Comparison of ENCODE assay signal across 39 cellular contexts in the genomic region with DNA sequence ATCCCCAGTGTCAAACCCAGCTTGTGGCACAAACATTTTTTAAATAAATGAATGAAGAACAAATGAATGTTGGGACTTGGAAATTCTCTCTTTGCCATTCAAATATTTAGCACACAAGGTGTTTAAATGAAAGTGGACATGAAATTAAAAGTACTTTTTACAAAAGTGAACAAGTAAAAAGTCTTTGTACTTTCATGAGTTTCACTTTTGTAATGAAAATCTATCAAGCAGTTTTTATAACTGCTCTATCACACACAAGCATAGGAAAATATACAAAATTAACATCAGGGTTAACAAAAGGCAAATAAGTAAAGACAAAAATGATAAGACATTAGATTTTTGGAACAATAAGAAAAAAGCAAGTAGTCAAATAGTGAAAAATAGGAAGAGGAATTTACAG.
"Had no signal": no experiment of that assay in that cellular context is flagged by ENCODE, and none has a peak within 500 bp of the region (broad histone marks: within the 10 kb centered on the region; RNA-seq: fewer than 3 reads in every experiment).

No MANE protein-coding gene starts in this region.

- H3K9me3 Mint-ChIP-seq: activated naive CD4-positive, alpha-beta T cell treated with anti-CD3 and anti-CD28 coated beads for 36 hours; activated naive CD4-positive, alpha-beta T cell treated with anti-CD3 and anti-CD28 coated beads, Interleukin-2, amount 10 ng/mL, durations not matched to agents 7 days and 5 days; activated naive CD4-positive, alpha-beta T cell treated with anti-CD3 and anti-CD28 coated beads, Interleukin-2, amount 50 U/mL, for 24 hours; activated naive CD4-positive, alpha-beta T cell treated with anti-CD3 and anti-CD28 coated beads, Interleukin-2, amount 50 U/mL, for 72 hours; activated naive CD8-positive, alpha-beta T cell treated with anti-CD3 and anti-CD28 coated beads for 36 hours; activated naive CD8-positive, alpha-beta T cell treated with anti-CD3 and anti-CD28 coated beads, Interleukin-2, amount 10 ng/mL, durations not matched to agents 7 days and 5 days; activated naive CD8-positive, alpha-beta T cell treated with anti-CD3 and anti-CD28 coated beads, Interleukin-2, amount 50 U/mL, for 24 hours; activated T-cell treated with anti-CD3 and anti-CD28 coated beads, Interleukin-2, amount 50 U/mL, for 24 hours; activated T-cell treated with anti-CD3 and anti-CD28 coated beads, Interleukin-2, amount 50 U/mL, for 4 hours; activated T-helper 1 cell treated with anti-CD3 and anti-CD28 coated beads, Interleukin-12 subunit alpha, Interleukin-12 subunit beta, Interleukin-2, Interleukin-4 antibody, amounts not matched to agents 30 ng/mL and 10 ng/mL and 1 ng/mL, durations not matched to agents 14 hours and 24 hours and 36 hours; activated T-helper 17 cell treated with anti-CD3 and anti-CD28 coated beads, Interleukin-2, amount 50 U/mL, for 72 hours; activated T-helper 2 cell treated with anti-CD3 and anti-CD28 coated beads, Interferon-gamma antibody, Interleukin-2, Interleukin-4, amounts not matched to agents 10 μg/mL and 5 μg/mL and 100 μg/mL, durations not matched to agents 14 hours and 24 hours and 36 hours; brain; central memory CD8-positive, alpha-beta T cell had no signal

- H3K27ac Mint-ChIP-seq: activated naive CD4-positive, alpha-beta T cell treated with anti-CD3 and anti-CD28 coated beads for 36 hours; activated naive CD4-positive, alpha-beta T cell treated with anti-CD3 and anti-CD28 coated beads, Interleukin-2, amount 10 ng/mL, durations not matched to agents 7 days and 5 days; activated naive CD4-positive, alpha-beta T cell treated with anti-CD3 and anti-CD28 coated beads, Interleukin-2, amount 50 U/mL, for 24 hours; activated naive CD4-positive, alpha-beta T cell treated with anti-CD3 and anti-CD28 coated beads, Interleukin-2, amount 50 U/mL, for 72 hours; activated naive CD8-positive, alpha-beta T cell; activated naive CD8-positive, alpha-beta T cell treated with anti-CD3 and anti-CD28 coated beads for 36 hours; activated naive CD8-positive, alpha-beta T cell treated with anti-CD3 and anti-CD28 coated beads, Interleukin-2, amount 10 ng/mL, durations not matched to agents 7 days and 5 days; activated naive CD8-positive, alpha-beta T cell treated with anti-CD3 and anti-CD28 coated beads, Interleukin-2, amount 50 U/mL, for 24 hours; activated T-cell treated with anti-CD3 and anti-CD28 coated beads, Interleukin-2, amount 50 U/mL, for 24 hours; activated T-helper 1 cell treated with anti-CD3 and anti-CD28 coated beads, Interleukin-12 subunit alpha, Interleukin-12 subunit beta, Interleukin-2, Interleukin-4 antibody, amounts not matched to agents 30 ng/mL and 10 ng/mL and 1 ng/mL, durations not matched to agents 14 hours and 24 hours and 36 hours; activated T-helper 17 cell treated with anti-CD3 and anti-CD28 coated beads, Interleukin-2, amount 50 U/mL, for 72 hours; activated T-helper 2 cell treated with anti-CD3 and anti-CD28 coated beads, Interferon-gamma antibody, Interleukin-2, Interleukin-4, amounts not matched to agents 10 μg/mL and 5 μg/mL and 100 μg/mL, durations not matched to agents 14 hours and 24 hours and 36 hours; brain had no signal

- H3K4me3 ChIP-seq: adrenal gland, ascending aorta, body of pancreas, breast epithelium, cardiac muscle cell had no signal

- H3K9me3 ChIP-seq: adrenal gland, ascending aorta, body of pancreas, breast epithelium had no signal

- H3K27ac ChIP-seq: adrenal gland, ascending aorta, body of pancreas, brain microvascular endothelial cell, breast epithelium, cardiac muscle cell had no signal

- DNase-seq: activated effector memory CD4-positive, alpha-beta T cell treated with anti-CD3 and anti-CD28 coated beads, Interleukin-2, amount 50 U/mL, for 16 hours; activated effector memory CD4-positive, alpha-beta T cell treated with Interleukin-2 at 50 U/mL for 16 hours; activated gamma-delta T cell; activated gamma-delta T cell treated with Interleukin-2 at 50 U/mL for 16 hours; activated naive CD4-positive, alpha-beta T cell; activated naive CD4-positive, alpha-beta T cell treated with anti-CD3 and anti-CD28 coated beads for 36 hours; activated naive CD4-positive, alpha-beta T cell treated with anti-CD3 and anti-CD28 coated beads, Interleukin-2, amount 10 ng/mL, durations not matched to agents 7 days and 5 days; activated naive CD4-positive, alpha-beta T cell treated with anti-CD3 and anti-CD28 coated beads, Interleukin-2, amount 50 U/mL, for 16 hours; activated naive CD4-positive, alpha-beta T cell treated with Interleukin-2 at 50 U/mL for 16 hours; activated naive CD8-positive, alpha-beta T cell treated with anti-CD3 and anti-CD28 coated beads for 36 hours; activated naive CD8-positive, alpha-beta T cell treated with anti-CD3 and anti-CD28 coated beads, Interleukin-2, amount 10 ng/mL, durations not matched to agents 7 days and 5 days; activated naive CD8-positive, alpha-beta T cell treated with anti-CD3 and anti-CD28 coated beads, Interleukin-2, amount 50 U/mL, for 24 hours; activated T-cell treated with anti-CD3 and anti-CD28 coated beads, Interleukin-2, amount 50 U/mL, for 1 hour; activated T-cell treated with anti-CD3 and anti-CD28 coated beads, Interleukin-2, amount 50 U/mL, for 24 hours; activated T-cell treated with anti-CD3 and anti-CD28 coated beads, Interleukin-2, amount 50 U/mL, for 4 hours; activated T-cell treated with anti-CD3 and anti-CD28 coated beads, Interleukin-2, amount 50 U/mL, for 48 hours; adrenal gland; amniotic stem cell; amygdala; anterior cingulate cortex; aorta; body of pancreas; brain microvascular endothelial cell; caudate nucleus; central memory CD4-positive, alpha-beta T cell; cerebellar nuclear complex had no signal

- ATAC-seq: activated naive CD8-positive, alpha-beta T cell treated with anti-CD3 and anti-CD28 coated beads, Interleukin-2, amount 50 U/mL, for 24 hours; activated T-cell treated with anti-CD3 and anti-CD28 coated beads, Interleukin-2, amount 50 U/mL, for 4 hours; body of pancreas had no signal

- H3K27me3 Mint-ChIP-seq: activated naive CD4-positive, alpha-beta T cell treated with anti-CD3 and anti-CD28 coated beads, Interleukin-2, amount 10 ng/mL, durations not matched to agents 7 days and 5 days; activated naive CD8-positive, alpha-beta T cell treated with anti-CD3 and anti-CD28 coated beads for 36 hours; central memory CD8-positive, alpha-beta T cell had no signal

- FAIRE-seq: astrocyte, bronchial epithelial cell had no signal

- H3K36me3 ChIP-seq: adrenal gland, ascending aorta, brain microvascular endothelial cell, breast epithelium, cardiac muscle cell had no signal

- H3K36me3 Mint-ChIP-seq: activated naive CD4-positive, alpha-beta T cell treated with anti-CD3 and anti-CD28 coated beads, Interleukin-2, amount 10 ng/mL, durations not matched to agents 7 days and 5 days; activated naive CD4-positive, alpha-beta T cell treated with anti-CD3 and anti-CD28 coated beads, Interleukin-2, amount 50 U/mL, for 24 hours; activated naive CD4-positive, alpha-beta T cell treated with anti-CD3 and anti-CD28 coated beads, Interleukin-2, amount 50 U/mL, for 72 hours; activated naive CD8-positive, alpha-beta T cell; activated naive CD8-positive, alpha-beta T cell treated with anti-CD3 and anti-CD28 coated beads for 36 hours; activated naive CD8-positive, alpha-beta T cell treated with anti-CD3 and anti-CD28 coated beads, Interleukin-2, amount 10 ng/mL, durations not matched to agents 7 days and 5 days; brain had no signal

- H3K4me3 Mint-ChIP-seq: activated naive CD4-positive, alpha-beta T cell treated with anti-CD3 and anti-CD28 coated beads for 36 hours; activated naive CD4-positive, alpha-beta T cell treated with anti-CD3 and anti-CD28 coated beads, Interleukin-2, amount 10 ng/mL, durations not matched to agents 7 days and 5 days; activated naive CD4-positive, alpha-beta T cell treated with anti-CD3 and anti-CD28 coated beads, Interleukin-2, amount 50 U/mL, for 24 hours; activated naive CD8-positive, alpha-beta T cell; activated naive CD8-positive, alpha-beta T cell treated with anti-CD3 and anti-CD28 coated beads for 36 hours; activated naive CD8-positive, alpha-beta T cell treated with anti-CD3 and anti-CD28 coated beads, Interleukin-2, amount 10 ng/mL, durations not matched to agents 7 days and 5 days; activated naive CD8-positive, alpha-beta T cell treated with anti-CD3 and anti-CD28 coated beads, Interleukin-2, amount 50 U/mL, for 24 hours; activated T-cell treated with anti-CD3 and anti-CD28 coated beads, Interleukin-2, amount 50 U/mL, for 24 hours; activated T-cell treated with anti-CD3 and anti-CD28 coated beads, Interleukin-2, amount 50 U/mL, for 4 hours; activated T-helper 1 cell treated with anti-CD3 and anti-CD28 coated beads, Interleukin-12 subunit alpha, Interleukin-12 subunit beta, Interleukin-2, Interleukin-4 antibody, amounts not matched to agents 30 ng/mL and 10 ng/mL and 1 ng/mL, durations not matched to agents 14 hours and 24 hours and 36 hours; activated T-helper 17 cell treated with anti-CD3 and anti-CD28 coated beads, Interleukin-2, amount 50 U/mL, for 72 hours; brain; central memory CD8-positive, alpha-beta T cell had no signal

- H3K4me1 Mint-ChIP-seq: activated naive CD4-positive, alpha-beta T cell treated with anti-CD3 and anti-CD28 coated beads, Interleukin-2, amount 10 ng/mL, durations not matched to agents 7 days and 5 days; activated naive CD4-positive, alpha-beta T cell treated with anti-CD3 and anti-CD28 coated beads, Interleukin-2, amount 50 U/mL, for 24 hours; activated naive CD8-positive, alpha-beta T cell treated with anti-CD3 and anti-CD28 coated beads for 36 hours; activated naive CD8-positive, alpha-beta T cell treated with anti-CD3 and anti-CD28 coated beads, Interleukin-2, amount 10 ng/mL, durations not matched to agents 7 days and 5 days; activated naive CD8-positive, alpha-beta T cell treated with anti-CD3 and anti-CD28 coated beads, Interleukin-2, amount 50 U/mL, for 24 hours; activated T-helper 17 cell treated with anti-CD3 and anti-CD28 coated beads, Interleukin-2, amount 50 U/mL, for 72 hours; brain; central memory CD8-positive, alpha-beta T cell had no signal

- H3K4me1 ChIP-seq: adrenal gland, ascending aorta, body of pancreas, breast epithelium had no signal
